10 cellular contexts compared by ENCODE assay signal in genomic region chr19:40282920-40283319, GRCh38. TPM values are rescaled to one million over a fixed set of nuclear protein-coding genes. Genes with fewer than 3 reads are reported as not detected.
DNase-seq lines count a peak whose midpoint lies in the region; ATAC-seq and TF ChIP-seq lines count a peak whose summit lies in the region.
"Had no signal": no experiment of that assay in that cellular context is flagged by ENCODE, and none has a peak within 500 bp of the region (broad histone marks: within the 10 kb centered on the region; RNA-seq: fewer than 3 reads in every experiment).

No MANE protein-coding gene starts in this region.

- H3K36me3 ChIP-seq in heart left ventricle (no peaks in the 10 kb centered on the region), mesenchymal stem cell (ENCODE audit: control insufficient read depth in 1 of 2, insufficient read depth in 2 of 2, low read depth in 1 of 2, low read length in 2 of 2) (peaks cover 7 to 24% of the 10 kb centered on the region in 2 experiments), upper lobe of right lung (no peaks in the 10 kb centered on the region)
- H3K36me3 ChIP-seq: breast epithelium had no signal

- peak overlapping the region in 3 of 12 donors; percentile 73 to 98 (median 77) for H3K4me3 ChIP-seq in heart left ventricle
- peak overlapping the region in 1 of 2 experiments; percentile 90 for H3K4me3 ChIP-seq in mesenchymal stem cell (ENCODE audit: insufficient read depth in 1 of 2, low read depth in 1 of 2, low read length in 2 of 2)
- no peak overlapping the region for H3K4me3 ChIP-seq in upper lobe of right lung

- no peak overlapping the region for H2BK15ac ChIP-seq in mesenchymal stem cell (ENCODE audit: low read depth, poor library complexity, severe bottlenecking)

- H2AFZ ChIP-seq in mesenchymal stem cell (ENCODE audit: low read depth, low read length): no peak overlapping the region

- H3K4me2 ChIP-seq in mesenchymal stem cell (ENCODE audit: low read length, poor library complexity, severe bottlenecking): no peak overlapping the region

- no peak overlapping the region for H2BK12ac ChIP-seq in mesenchymal stem cell (ENCODE audit: low read length in 2 of 2)

- H3K9me3 ChIP-seq in heart left ventricle (no peaks in the 10 kb centered on the region), mesenchymal stem cell (ENCODE audit: control insufficient read depth, low read length) (no peaks in the 10 kb centered on the region), upper lobe of right lung (no peaks in the 10 kb centered on the region)
- H3K9me3 ChIP-seq: breast epithelium had no signal

- H2AK5ac ChIP-seq in mesenchymal stem cell (ENCODE audit: low read length, severe bottlenecking): no peak overlapping the region

- peak overlapping the region; percentile 97 for H3K9ac ChIP-seq in mesenchymal stem cell (ENCODE audit: low read length)

- H3K79me1 ChIP-seq in mesenchymal stem cell (replicated peaks; ENCODE audit: low read length, poor library complexity, severe bottlenecking): peaks cover 6% of the 10 kb centered on the region

- peaks cover 5 to 77% (median 68%) of the 10 kb centered on the region in 12 donors for H3K4me1 ChIP-seq in heart left ventricle
- H3K4me1 ChIP-seq in mesenchymal stem cell (ENCODE audit: control insufficient read depth, insufficient read depth, low read depth, low read length): peaks cover 43% of the 10 kb centered on the region
- peaks cover 52% of the 10 kb centered on the region for H3K4me1 ChIP-seq in upper lobe of right lung

- H4K8ac ChIP-seq in mesenchymal stem cell (ENCODE audit: low read length): no peak overlapping the region

- no peak overlapping the region for H3K18ac ChIP-seq in mesenchymal stem cell (ENCODE audit: low read depth in 1 of 2, low read length in 2 of 2)

- H3K27me3 ChIP-seq in heart left ventricle: no peaks in the 10 kb centered on the region
- H3K27me3 ChIP-seq in mesenchymal stem cell (ENCODE audit: control insufficient read depth in 1 of 2, insufficient read depth in 1 of 2, low read length in 2 of 2): no peaks in the 10 kb centered on the region
- no peaks in the 10 kb centered on the region for H3K27me3 ChIP-seq in upper lobe of right lung
- H3K27me3 ChIP-seq: breast epithelium had no signal

- no peaks in the 10 kb centered on the region for H3K9me3 Mint-ChIP-seq in activated naive CD4-positive, alpha-beta T cell treated with anti-CD3 and anti-CD28 coated beads, Interleukin-2, amount 50 U/mL, for 72 hours

- H4K91ac ChIP-seq in mesenchymal stem cell (ENCODE audit: low read length): no peak overlapping the region

- no peak overlapping the region for H2BK120ac ChIP-seq in mesenchymal stem cell (ENCODE audit: low read depth, low read length)

- H3K36me3 Mint-ChIP-seq in activated naive CD4-positive, alpha-beta T cell treated with anti-CD3 and anti-CD28 coated beads, Interleukin-2, amount 50 U/mL, for 72 hours: peaks cover 7 to 12% of the 10 kb centered on the region in 2 donors

- ATAC-seq in heart left ventricle (no peak), left ventricle myocardium superior (no peak), upper lobe of right lung (no peak)
- no peak for ATAC-seq in activated naive CD4-positive, alpha-beta T cell treated with anti-CD3 and anti-CD28 coated beads, Interleukin-2, amount 50 U/mL, for 72 hours

- 52 to 73% (median 65%) methylated on average over 4 of the region's 4 CpGs for WGBS in heart left ventricle, 4 donors
- 89% methylated on average over 4 of the region's 4 CpGs for WGBS in mesenchymal stem cell

- H3K14ac ChIP-seq in mesenchymal stem cell (ENCODE audit: low read length in 2 of 2): no peak overlapping the region

- DNase-seq in heart left ventricle (no peak), left ventricle myocardium superior (no peak), mesenchymal stem cell (no peak), upper lobe of right lung (no peak), mesenteric fat pad (ENCODE audit: low spot score) (no peak), caudate nucleus (lab: John Stamatoyannopoulos, UW) (no peak), DMS79 (lab: John Stamatoyannopoulos, UW) (no peak)
- DNase-seq in activated naive CD4-positive, alpha-beta T cell treated with anti-CD3 and anti-CD28 coated beads, Interleukin-2, amount 50 U/mL, for 72 hours (ENCODE audit: low spot score in 2 of 2): no peak
- DNase-seq: NCI-H1436 had no signal

- no peak overlapping the region for H2BK5ac ChIP-seq in mesenchymal stem cell (ENCODE audit: low read depth, low read length, poor library complexity, severe bottlenecking)

- TF ChIP-seq POLR2A in heart left ventricle (IDR thresholded peaks at IDR 0.05): no peak

- no peak for TF ChIP-seq CTCF in heart left ventricle (IDR thresholded peaks at IDR 0.05)
- TF ChIP-seq CTCF in upper lobe of right lung (IDR thresholded peaks at IDR 0.05): no peak

- peak overlapping the region; percentile 83 to 99 for H3K27ac Mint-ChIP-seq in activated naive CD4-positive, alpha-beta T cell treated with anti-CD3 and anti-CD28 coated beads, Interleukin-2, amount 50 U/mL, for 72 hours

- no peak overlapping the region for H3K4ac ChIP-seq in mesenchymal stem cell (ENCODE audit: low read depth in 1 of 2, low read length in 2 of 2)

- H3K23ac ChIP-seq in mesenchymal stem cell (ENCODE audit: low read length in 2 of 2): no peak overlapping the region

- intact Hi-C loops in heart left ventricle (cut with DNase I): loop anchor here in 4 of 10 donors (5.0 to 10.0 kb wide), 2 partner anchors 41 to 322 kb away; partner anchors contain the start of gene LTBP4 (in 1 of the 4)
- intact Hi-C loops in left ventricle myocardium superior (cut with micrococcal nuclease): no loop called here
- intact Hi-C loops in upper lobe of right lung (cut with DNase I): no loop called here

- H3K27ac ChIP-seq in heart left ventricle (peak overlapping the region in 10 of 12 donors; percentile 87 to 99 (median 96)), mesenchymal stem cell (ENCODE audit: low read length, poor library complexity, severe bottlenecking) (peak overlapping the region; percentile 13), upper lobe of right lung (peak overlapping the region; percentile 98), caudate nucleus (ENCODE audit: low read depth, low read length) (no peak overlapping the region)

RNA-seq across cellular contexts. Expression of gene AKT2, which starts 2.2 kb away (rescaled TPM):
- total RNA-seq in heart left ventricle: 100 to 1,000 TPM in 7 of 9 donors, 10 to 100 TPM in 2; 81.8 to 132 (median 113) TPM
- polyA plus RNA-seq in heart left ventricle: 10 to 100 TPM; 71.0 to 91.0 TPM
- 135 TPM for total RNA-seq in left ventricle myocardium superior
- total RNA-seq in activated naive CD4-positive, alpha-beta T cell treated with anti-CD3 and anti-CD28 coated beads, Interleukin-2, amount 50 U/mL, for 72 hours: 100 to 1,000 TPM; 171 to 214 TPM
- polyA plus RNA-seq in mesenchymal stem cell (2013, experiment 1 of 2): 112 TPM
- 106 TPM for polyA plus RNA-seq in mesenchymal stem cell (2013, experiment 2 of 2)
- 103 TPM for total RNA-seq in upper lobe of right lung
- total RNA-seq in mesenteric fat pad: 189 TPM

RNA-seq across cellular contexts. Expression of gene CCNP, which starts 56.4 kb away (rescaled TPM):
- under 1 TPM in 2 of 9 donors, not detected in 7; 0.21 to 0.75 TPM for total RNA-seq in heart left ventricle
- polyA plus RNA-seq in heart left ventricle: not detected
- not detected for total RNA-seq in left ventricle myocardium superior
- total RNA-seq in activated naive CD4-positive, alpha-beta T cell treated with anti-CD3 and anti-CD28 coated beads, Interleukin-2, amount 50 U/mL, for 72 hours: under 1 TPM in 1 of 2 donors, not detected in 1; 0.43 TPM
- 0.12 TPM for polyA plus RNA-seq in mesenchymal stem cell (2013, experiment 1 of 2)
- polyA plus RNA-seq in mesenchymal stem cell (2013, experiment 2 of 2): 0.05 TPM
- total RNA-seq in upper lobe of right lung: not detected
- total RNA-seq in mesenteric fat pad: 0.39 TPM
